15 cellular contexts compared by ENCODE assay signal in the genomic region with DNA sequence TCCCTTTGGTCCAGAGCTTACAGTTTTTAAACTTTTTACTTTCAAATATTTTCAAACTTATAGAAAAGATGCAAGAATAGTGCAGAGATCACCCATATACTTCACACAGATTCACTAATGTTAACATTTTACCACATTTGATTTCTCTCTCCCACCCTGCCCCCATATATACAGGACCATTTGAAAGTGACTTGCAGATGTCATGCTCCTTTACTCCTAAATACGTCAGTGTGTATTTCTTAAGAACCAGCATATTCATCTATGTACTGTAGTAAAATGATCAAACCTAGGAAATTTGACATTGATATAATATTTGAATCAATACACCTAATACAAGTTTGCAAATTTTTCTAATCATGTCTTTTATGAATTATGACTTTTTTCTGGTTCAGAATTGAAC.
DNase-seq lines count a peak whose midpoint lies in the region; ATAC-seq and FAIRE-seq lines count a peak whose summit lies in the region.
"Had no signal": no experiment of that assay in that cellular context is flagged by ENCODE, and none has a peak within 500 bp of the region (broad histone marks: within the 10 kb centered on the region; RNA-seq: fewer than 3 reads in every experiment).

No MANE protein-coding gene starts in this region.

- H3K27me3 Mint-ChIP-seq in activated naive CD8-positive, alpha-beta T cell treated with anti-CD3 and anti-CD28 coated beads, Interleukin-2, amount 50 U/mL, for 24 hours = no peaks in the 10 kb centered on the region
- no peaks in the 10 kb centered on the region for H3K27me3 Mint-ChIP-seq in activated naive CD8-positive, alpha-beta T cell treated with anti-CD3 and anti-CD28 coated beads for 36 hours
- no peaks in the 10 kb centered on the region for H3K27me3 Mint-ChIP-seq in activated T-helper 2 cell treated with anti-CD3 and anti-CD28 coated beads, Interferon-gamma antibody, Interleukin-2, Interleukin-4, amounts not matched to agents 10 μg/mL and 5 μg/mL and 100 μg/mL, durations not matched to agents 14 hours and 24 hours and 36 hours (ENCODE audit: low read depth)
- no peaks in the 10 kb centered on the region for H3K27me3 Mint-ChIP-seq in stimulated activated naive B cell treated with anti-CD40 and anti-IgM and Interleukin-4, amounts not matched to agents 10 μg/mL and 1 μg/mL and 100 μg/mL, for 72 hours
- H3K27me3 Mint-ChIP-seq: CD4-positive, alpha-beta memory T cell had no signal

- no peaks in the 10 kb centered on the region for H3K9me3 Mint-ChIP-seq in activated naive CD8-positive, alpha-beta T cell treated with anti-CD3 and anti-CD28 coated beads, Interleukin-2, amount 50 U/mL, for 24 hours
- no peaks in the 10 kb centered on the region for H3K9me3 Mint-ChIP-seq in activated naive CD8-positive, alpha-beta T cell treated with anti-CD3 and anti-CD28 coated beads for 36 hours
- H3K9me3 Mint-ChIP-seq in activated T-helper 2 cell treated with anti-CD3 and anti-CD28 coated beads, Interferon-gamma antibody, Interleukin-2, Interleukin-4, amounts not matched to agents 10 μg/mL and 5 μg/mL and 100 μg/mL, durations not matched to agents 14 hours and 24 hours and 36 hours = no peaks in the 10 kb centered on the region
- no peaks in the 10 kb centered on the region for H3K9me3 Mint-ChIP-seq in stimulated activated naive B cell treated with anti-CD40 and anti-IgM and Interleukin-4, amounts not matched to agents 10 μg/mL and 1 μg/mL and 100 μg/mL, for 72 hours
- H3K9me3 Mint-ChIP-seq: CD14-positive monocyte; CD4-positive, alpha-beta memory T cell had no signal

- DNase-seq in activated naive CD8-positive, alpha-beta T cell treated with anti-CD3 and anti-CD28 coated beads, Interleukin-2, amount 50 U/mL, for 24 hours = no peak
- no peak for DNase-seq in activated naive CD8-positive, alpha-beta T cell treated with anti-CD3 and anti-CD28 coated beads for 36 hours
- DNase-seq in GM19239 (ENCODE audit: insufficient read length, low spot score) (no peak), NK-92 (lab: John Stamatoyannopoulos, UW; ENCODE audit: unreplicated experiment) (no peak), kidney tubule cell (ENCODE audit: low spot score) (no peak)
- no peak for DNase-seq in activated T-helper 2 cell treated with anti-CD3 and anti-CD28 coated beads, Interferon-gamma antibody, Interleukin-2, Interleukin-4, amounts not matched to agents 10 μg/mL and 5 μg/mL and 100 μg/mL, durations not matched to agents 14 hours and 24 hours and 36 hours (ENCODE audit: low spot score)
- DNase-seq in stimulated activated naive B cell treated with anti-CD40 and anti-IgM and Interleukin-4, amounts not matched to agents 10 μg/mL and 1 μg/mL and 100 μg/mL, for 72 hours = no peak
- DNase-seq: 8988T; CD4-positive, alpha-beta memory T cell; DND-41; EL; GM23248 had no signal

- peak overlapping the region; percentile 43 for H3K27ac Mint-ChIP-seq in activated naive CD8-positive, alpha-beta T cell treated with anti-CD3 and anti-CD28 coated beads, Interleukin-2, amount 50 U/mL, for 24 hours
- H3K27ac Mint-ChIP-seq in activated naive CD8-positive, alpha-beta T cell treated with anti-CD3 and anti-CD28 coated beads for 36 hours = no peak overlapping the region
- peak overlapping the region; percentile 39 for H3K27ac Mint-ChIP-seq in activated T-helper 2 cell treated with anti-CD3 and anti-CD28 coated beads, Interferon-gamma antibody, Interleukin-2, Interleukin-4, amounts not matched to agents 10 μg/mL and 5 μg/mL and 100 μg/mL, durations not matched to agents 14 hours and 24 hours and 36 hours
- H3K27ac Mint-ChIP-seq in stimulated activated naive B cell treated with anti-CD40 and anti-IgM and Interleukin-4, amounts not matched to agents 10 μg/mL and 1 μg/mL and 100 μg/mL, for 72 hours = peak overlapping the region; percentile 91

- H3K36me3 Mint-ChIP-seq in activated naive CD8-positive, alpha-beta T cell treated with anti-CD3 and anti-CD28 coated beads, Interleukin-2, amount 50 U/mL, for 24 hours (ENCODE audit: low read depth) = no peaks in the 10 kb centered on the region
- peaks cover 2% of the 10 kb centered on the region for H3K36me3 Mint-ChIP-seq in activated naive CD8-positive, alpha-beta T cell treated with anti-CD3 and anti-CD28 coated beads for 36 hours
- no peaks in the 10 kb centered on the region for H3K36me3 Mint-ChIP-seq in activated T-helper 2 cell treated with anti-CD3 and anti-CD28 coated beads, Interferon-gamma antibody, Interleukin-2, Interleukin-4, amounts not matched to agents 10 μg/mL and 5 μg/mL and 100 μg/mL, durations not matched to agents 14 hours and 24 hours and 36 hours (ENCODE audit: low read depth)
- H3K36me3 Mint-ChIP-seq in stimulated activated naive B cell treated with anti-CD40 and anti-IgM and Interleukin-4, amounts not matched to agents 10 μg/mL and 1 μg/mL and 100 μg/mL, for 72 hours = no peaks in the 10 kb centered on the region
- H3K36me3 Mint-ChIP-seq: CD14-positive monocyte had no signal

- FAIRE-seq in GM19239 (lab: Jason Lieb, UNC) = peak; percentile 47
- FAIRE-seq: K562 had no signal

- ATAC-seq in activated naive CD8-positive, alpha-beta T cell treated with anti-CD3 and anti-CD28 coated beads, Interleukin-2, amount 50 U/mL, for 24 hours = no peak
- ATAC-seq in stimulated activated naive B cell treated with anti-CD40 and anti-IgM and Interleukin-4, amounts not matched to agents 10 μg/mL and 1 μg/mL and 100 μg/mL, for 72 hours (replicated peaks) = peak; percentile 21 to 26
- no peak for ATAC-seq in HG03108 (IDR thresholded peaks at IDR 0.05; ENCODE audit: unreplicated experiment)
- ATAC-seq: K562 had no signal

- peaks cover 69% of the 10 kb centered on the region for H3K4me1 Mint-ChIP-seq in activated naive CD8-positive, alpha-beta T cell treated with anti-CD3 and anti-CD28 coated beads, Interleukin-2, amount 50 U/mL, for 24 hours
- H3K4me1 Mint-ChIP-seq in activated naive CD8-positive, alpha-beta T cell treated with anti-CD3 and anti-CD28 coated beads for 36 hours = peaks cover 66% of the 10 kb centered on the region
- H3K4me1 Mint-ChIP-seq in activated T-helper 2 cell treated with anti-CD3 and anti-CD28 coated beads, Interferon-gamma antibody, Interleukin-2, Interleukin-4, amounts not matched to agents 10 μg/mL and 5 μg/mL and 100 μg/mL, durations not matched to agents 14 hours and 24 hours and 36 hours (ENCODE audit: low read depth) = peaks cover 63% of the 10 kb centered on the region
- H3K4me1 Mint-ChIP-seq in stimulated activated naive B cell treated with anti-CD40 and anti-IgM and Interleukin-4, amounts not matched to agents 10 μg/mL and 1 μg/mL and 100 μg/mL, for 72 hours = peaks cover 44 to 90% of the 10 kb centered on the region in 2 donors

- H3K4me3 Mint-ChIP-seq in activated naive CD8-positive, alpha-beta T cell treated with anti-CD3 and anti-CD28 coated beads, Interleukin-2, amount 50 U/mL, for 24 hours = no peak overlapping the region
- no peak overlapping the region for H3K4me3 Mint-ChIP-seq in activated naive CD8-positive, alpha-beta T cell treated with anti-CD3 and anti-CD28 coated beads for 36 hours
- no peak overlapping the region for H3K4me3 Mint-ChIP-seq in activated T-helper 2 cell treated with anti-CD3 and anti-CD28 coated beads, Interferon-gamma antibody, Interleukin-2, Interleukin-4, amounts not matched to agents 10 μg/mL and 5 μg/mL and 100 μg/mL, durations not matched to agents 14 hours and 24 hours and 36 hours (ENCODE audit: low read depth)
- peak overlapping the region; percentile 4 to 16 for H3K4me3 Mint-ChIP-seq in stimulated activated naive B cell treated with anti-CD40 and anti-IgM and Interleukin-4, amounts not matched to agents 10 μg/mL and 1 μg/mL and 100 μg/mL, for 72 hours
- H3K4me3 Mint-ChIP-seq: CD14-positive monocyte had no signal

- intact Hi-C loops in activated T-helper 2 cell treated with anti-CD3 and anti-CD28 coated beads, Interferon-gamma antibody, Interleukin-2, Interleukin-4, amounts not matched to agents 10 μg/mL and 5 μg/mL and 100 μg/mL, durations not matched to agents 14 hours and 24 hours and 36 hours (cut with micrococcal nuclease) = loop anchor here (5.0 kb wide), 1 partner anchor 33 kb away; no protein-coding TSS in a partner anchor

Comparison
In these comparisons a context has a peak if more than half of its experiments do, and no peak if none do; other contexts are left out.
1. ATAC-seq: peak in stimulated activated naive B cell treated with anti-CD40 and anti-IgM and Interleukin-4, amounts not matched to agents 10 μg/mL and 1 μg/mL and 100 μg/mL, for 72 hours (2 of 2); none in activated naive CD8-positive, alpha-beta T cell treated with anti-CD3 and anti-CD28 coated beads, Interleukin-2, amount 50 U/mL, for 24 hours (single experiment) and HG03108 (single experiment).
2. H3K4me3 Mint-ChIP-seq: peak in stimulated activated naive B cell treated with anti-CD40 and anti-IgM and Interleukin-4, amounts not matched to agents 10 μg/mL and 1 μg/mL and 100 μg/mL, for 72 hours (2 of 2); none in activated naive CD8-positive, alpha-beta T cell treated with anti-CD3 and anti-CD28 coated beads, Interleukin-2, amount 50 U/mL, for 24 hours (single experiment), activated naive CD8-positive, alpha-beta T cell treated with anti-CD3 and anti-CD28 coated beads for 36 hours (single experiment) and activated T-helper 2 cell treated with anti-CD3 and anti-CD28 coated beads, Interferon-gamma antibody, Interleukin-2, Interleukin-4, amounts not matched to agents 10 μg/mL and 5 μg/mL and 100 μg/mL, durations not matched to agents 14 hours and 24 hours and 36 hours (single experiment).